Comparison of ENCODE assay signal across 8 cellular contexts in the genomic region with DNA sequence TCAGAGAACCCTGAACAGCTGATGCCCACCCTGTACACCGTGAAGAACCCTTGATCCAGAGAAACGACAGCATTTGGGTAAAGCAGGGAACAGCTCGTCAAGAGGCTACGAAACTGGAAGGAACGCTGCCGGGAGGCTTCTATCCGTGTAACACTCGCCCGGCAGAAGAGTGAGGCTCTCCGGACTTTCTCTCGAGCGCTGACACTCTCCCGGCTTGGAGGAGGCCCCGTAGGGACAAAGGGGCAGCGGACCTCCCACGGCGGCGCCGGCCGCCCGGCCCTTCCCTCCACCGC. TPM values are rescaled to one million over a fixed set of nuclear protein-coding genes. Genes with fewer than 3 reads are reported as not detected.
A peak's percentile ranks its signal among the peaks of the same experiment; 100 is the strongest.
DNase-seq lines count a peak whose midpoint lies in the region; ATAC-seq and TF ChIP-seq lines count a peak whose summit lies in the region.

No MANE protein-coding gene starts in this region.

- POLR2A ChIA-PET in BJ (lab: Charles Lee): interaction anchor here (0.6 kb wide), 1 partner anchor 29 kb away, joined by 3 read pairs; no protein-coding TSS in a partner anchor

- H3K36me3 Mint-ChIP-seq in central memory CD8-positive, alpha-beta T cell (ENCODE audit: insufficient read depth): peaks cover 5% of the 10 kb centered on the region
- H3K36me3 Mint-ChIP-seq in naive B cell: no peaks in the 10 kb centered on the region

- no peaks in the 10 kb centered on the region for H3K27me3 ChIP-seq in BJ (ENCODE audit: control insufficient read depth, insufficient read depth, low read length)
- no peaks in the 10 kb centered on the region for H3K27me3 ChIP-seq in HUES6 (ENCODE audit: control insufficient read depth, insufficient read depth, low read length)

- peak overlapping the region; percentile 83 for H3K27ac Mint-ChIP-seq in central memory CD8-positive, alpha-beta T cell (ENCODE audit: low read depth)
- peak overlapping the region in 4 of 6 donors; percentile 88 to 94 (median 92) for H3K27ac Mint-ChIP-seq in naive B cell

- peak overlapping the region; percentile 85 for H3K4me3 Mint-ChIP-seq in central memory CD8-positive, alpha-beta T cell
- H3K4me3 Mint-ChIP-seq in naive B cell: peak overlapping the region; percentile 82 to 97 (median 94)

- H3K27me3 Mint-ChIP-seq in central memory CD8-positive, alpha-beta T cell: no peaks in the 10 kb centered on the region
- H3K27me3 Mint-ChIP-seq in naive B cell: no peaks in the 10 kb centered on the region

- no peaks in the 10 kb centered on the region for H3K9me3 ChIP-seq in HUES6 (ENCODE audit: control insufficient read depth, insufficient read depth, low read depth, low read length)

- H3K27ac ChIP-seq in HUES6 (ENCODE audit: low read depth, low read length): peak overlapping the region; percentile 100; the same call in 1 of the 2 replicates

- CTCF ChIA-PET in BJ (lab: Yijun Ruan, JAX): interaction anchor here (1.0 to 1.9 kb wide), 3 partner anchors 14 to 47 kb away, joined by 3 to 6 read pairs (median 4); no protein-coding TSS in a partner anchor

- no peak for TF ChIP-seq CTCF in BJ (IDR thresholded peaks at IDR 0.05; ENCODE audit: insufficient read depth, low read depth, low read length)

- H3K9me3 Mint-ChIP-seq in central memory CD8-positive, alpha-beta T cell: no peaks in the 10 kb centered on the region
- H3K9me3 Mint-ChIP-seq in naive B cell: no peaks in the 10 kb centered on the region

- H3K4me3 ChIP-seq in BJ (ENCODE audit: low read depth, low read length) (peak overlapping the region; percentile 53), HUES6 (ENCODE audit: low read depth, low read length) (peak overlapping the region; percentile 76)

- peak; percentile 1 for ATAC-seq in central memory CD8-positive, alpha-beta T cell (replicated peaks; ENCODE audit: extremely low read depth, poor library complexity, severe bottlenecking)
- ATAC-seq in naive B cell (ENCODE audit: low read depth in 2 of 2) (peak; percentile 4 to 7), HG03342 (IDR thresholded peaks at IDR 0.05; ENCODE audit: unreplicated experiment) (no peak), GM18502 (IDR thresholded peaks at IDR 0.05; ENCODE audit: poor library complexity, unreplicated experiment) (no peak)

- H3K4me1 ChIP-seq in HUES6 (ENCODE audit: control insufficient read depth, insufficient read depth, low read length): peaks cover 38% of the 10 kb centered on the region

- peak overlapping the region; percentile 100 for H3K9ac ChIP-seq in HUES6 (ENCODE audit: low read length)

- no peak for DNase-seq in BJ (ENCODE audit: low read depth)
- DNase-seq in central memory CD8-positive, alpha-beta T cell (ENCODE audit: low spot score in 2 of 2): no peak
- no peak for DNase-seq in naive B cell
- DNase-seq in effector CD8-positive, alpha-beta T cell (lab: John Stamatoyannopoulos, UW): no peak
- no peak for DNase-seq in NCI-H128 (lab: John Stamatoyannopoulos, UW; ENCODE audit: unreplicated experiment)

- H3K4me1 Mint-ChIP-seq in central memory CD8-positive, alpha-beta T cell: peaks cover 52% of the 10 kb centered on the region
- peaks cover 34 to 47% (median 40%) of the 10 kb centered on the region in 3 donors for H3K4me1 Mint-ChIP-seq in naive B cell

- H3K36me3 ChIP-seq in BJ (ENCODE audit: control insufficient read depth, insufficient read depth, low read length) (peaks cover 24% of the 10 kb centered on the region), HUES6 (ENCODE audit: control insufficient read depth, insufficient read depth, low read length) (peaks cover 45% of the 10 kb centered on the region)

RNA-seq across cellular contexts. Expression of a gene that starts 1.7 kb away (rescaled TPM):
- polyA plus RNA-seq in BJ (2011; rRNA removed) (40.4 and 63.2 TPM in 2 replicates), naive B cell (ENCODE audit: low read depth in 6 of 6) (1 to 10 TPM in 4 of 6 donors, under 1 TPM in 1, not detected in 1; 0.59 to 5.9 (median 3.4) TPM)
- polyA minus RNA-seq in BJ (2011; rRNA and poly(A)+ RNA removed): 20.4 and 30.5 TPM in 2 replicates

RNA-seq across cellular contexts. Expression of a gene that starts 7.2 kb away (rescaled TPM):
- polyA plus RNA-seq in BJ (2011; rRNA removed): 33.8 and 38.9 TPM in 2 replicates
- polyA minus RNA-seq in BJ (2011; rRNA and poly(A)+ RNA removed): 7.7 and 15.6 TPM in 2 replicates
- polyA plus RNA-seq in naive B cell (ENCODE audit: low read depth in 6 of 6): 10 to 100 TPM; 39.2 to 60.2 (median 46.3) TPM

RNA-seq across cellular contexts. Expression of a gene that starts 17.4 kb away (rescaled TPM):
- polyA plus RNA-seq in BJ (2011; rRNA removed) (0.10 and 0.12 TPM in 2 replicates), naive B cell (ENCODE audit: low read depth in 6 of 6) (under 1 TPM in 3 of 6 donors, not detected in 3; 0.12 to 0.32 (median 0.15) TPM)
- polyA minus RNA-seq in BJ (2011; rRNA and poly(A)+ RNA removed): 0.14 and 0.41 TPM in 2 replicates

RNA-seq across cellular contexts. Expression of a gene that starts 19.8 kb away (rescaled TPM):
- polyA plus RNA-seq in BJ (2011; rRNA removed): 55.2 and 80.2 TPM in 2 replicates
- 22.0 and 33.1 TPM in 2 replicates for polyA minus RNA-seq in BJ (2011; rRNA and poly(A)+ RNA removed)
- 100 to 1,000 TPM in 2 of 6 donors, 10 to 100 TPM in 4; 71.9 to 147 (median 89.9) TPM for polyA plus RNA-seq in naive B cell (ENCODE audit: low read depth in 6 of 6)

RNA-seq across cellular contexts. Expression of a gene that starts 21.6 kb away (rescaled TPM):
- 7.1 and 8.5 TPM in 2 replicates for polyA plus RNA-seq in BJ (2011; rRNA removed)
- 1.7 and 5.3 TPM in 2 replicates for polyA minus RNA-seq in BJ (2011; rRNA and poly(A)+ RNA removed)
- 1 to 10 TPM in 4 of 6 donors, under 1 TPM in 1, not detected in 1; 0.93 to 2.8 (median 1.6) TPM for polyA plus RNA-seq in naive B cell (ENCODE audit: low read depth in 6 of 6)

Comparison
In these comparisons a context has a peak if more than half of its experiments do, and no peak if none do; other contexts are left out.
1. ATAC-seq: peak in central memory CD8-positive, alpha-beta T cell (single experiment) and naive B cell (2 of 2); none in HG03342 (single experiment) and GM18502 (single experiment).